9 cellular contexts compared by ENCODE assay signal in the genomic region with DNA sequence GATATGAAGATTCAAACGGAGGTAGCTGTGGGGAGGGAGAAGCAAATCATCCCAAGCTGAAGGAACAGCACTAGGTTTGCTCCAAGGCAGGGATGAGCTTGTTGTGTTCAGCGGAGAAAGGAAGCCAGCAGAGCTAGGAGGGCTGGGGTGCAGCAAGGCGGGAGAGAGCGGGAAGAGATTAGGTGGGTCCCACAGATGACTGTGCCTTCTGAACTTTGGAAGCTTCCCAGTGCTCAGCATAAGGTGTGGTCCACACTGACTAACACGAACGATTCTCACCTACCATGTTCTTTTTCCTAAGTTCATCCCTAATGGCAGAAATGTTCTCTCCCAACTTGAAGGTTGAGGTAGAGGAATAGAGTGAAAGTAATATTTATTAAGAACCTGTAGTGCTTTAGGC. TPM values are rescaled to one million over a fixed set of nuclear protein-coding genes. Genes with fewer than 3 reads are reported as not detected.
DNase-seq lines count a peak whose midpoint lies in the region; ATAC-seq and TF ChIP-seq lines count a peak whose summit lies in the region.
"Had no signal": no experiment of that assay in that cellular context is flagged by ENCODE, and none has a peak within 500 bp of the region (broad histone marks: within the 10 kb centered on the region; RNA-seq: fewer than 3 reads in every experiment).

No MANE protein-coding gene starts in this region.

- WGBS in sigmoid colon, 2 donors, result 62 to 75% methylated on average over 6 of the region's 6 CpGs

- TF ChIP-seq EP300 in sigmoid colon (IDR thresholded peaks at IDR 0.05), result no peak

- no peak overlapping the region for H3K27ac ChIP-seq in left ventricle myocardium inferior (replicated peaks)
- no peak overlapping the region for H3K27ac ChIP-seq in vagina
- peak overlapping the region in 1 of 4 donors; percentile 91 for H3K27ac ChIP-seq in sigmoid colon

- H3K27me3 Mint-ChIP-seq in activated naive CD8-positive, alpha-beta T cell treated with anti-CD3 and anti-CD28 coated beads for 36 hours, result peaks cover 5% of the 10 kb centered on the region
- peaks cover 3 to 22% (median 18%) of the 10 kb centered on the region in 3 donors for H3K27me3 Mint-ChIP-seq in immature natural killer cell (ENCODE audit: low read depth in 3 of 3)

- H3K9me3 Mint-ChIP-seq in activated naive CD8-positive, alpha-beta T cell treated with anti-CD3 and anti-CD28 coated beads for 36 hours, result no peaks in the 10 kb centered on the region
- H3K9me3 Mint-ChIP-seq in immature natural killer cell, result no peaks in the 10 kb centered on the region

- no peak for DNase-seq in left ventricle myocardium inferior
- DNase-seq in Right ventricle myocardium superior, result no peak
- DNase-seq in activated naive CD8-positive, alpha-beta T cell treated with anti-CD3 and anti-CD28 coated beads for 36 hours, result no peak
- no peak for DNase-seq in immature natural killer cell
- DNase-seq in vagina (ENCODE audit: extremely low spot score in 2 of 2), result no peak
- no peak for DNase-seq in amniotic stem cell (lab: John Stamatoyannopoulos, UW)
- DNase-seq in sigmoid colon, result no peak
- DNase-seq: substantia nigra had no signal

- H3K4me3 ChIP-seq in left ventricle myocardium inferior (peak overlapping the region; percentile 97), vagina (peak overlapping the region; percentile 63 to 78), sigmoid colon (peak overlapping the region in 2 of 4 donors; percentile 88 to 93)

- ATAC-seq in Right ventricle myocardium superior (ENCODE audit: poor library complexity), result no peak
- no peak for ATAC-seq in GM18868 (IDR thresholded peaks at IDR 0.05; ENCODE audit: unreplicated experiment)

- intact Hi-C loops in left ventricle myocardium inferior (cut with micrococcal nuclease), result no loop called here
- intact Hi-C loops in Right ventricle myocardium superior (cut with DNase I), result no loop called here
- intact Hi-C loops in vagina (cut with DNase I), result no loop called here
- intact Hi-C loops in sigmoid colon (cut with DNase I), result loop anchor here (5.0 to 10.0 kb wide), 2 partner anchors 242 to 365 kb away; no protein-coding TSS in a partner anchor

- H3K27me3 ChIP-seq in left ventricle myocardium inferior (ENCODE audit: low read depth), result no peaks in the 10 kb centered on the region
- H3K27me3 ChIP-seq in vagina, result no peaks in the 10 kb centered on the region
- peaks cover 0 to under 1% (median 0%) of the 10 kb centered on the region in 3 donors for H3K27me3 ChIP-seq in sigmoid colon

- H3K9me3 ChIP-seq in left ventricle myocardium inferior (replicated peaks), result no peaks in the 10 kb centered on the region
- no peaks in the 10 kb centered on the region for H3K9me3 ChIP-seq in vagina
- H3K9me3 ChIP-seq in sigmoid colon, result no peaks in the 10 kb centered on the region

- no peak for TF ChIP-seq CTCF in left ventricle myocardium inferior (IDR thresholded peaks at IDR 0.05; ENCODE audit: borderline replicate concordance)
- TF ChIP-seq CTCF in vagina (IDR thresholded peaks at IDR 0.05), result no peak
- no peak for TF ChIP-seq CTCF in sigmoid colon (IDR thresholded peaks at IDR 0.05)

- peaks cover 25% of the 10 kb centered on the region for H3K4me1 Mint-ChIP-seq in activated naive CD8-positive, alpha-beta T cell treated with anti-CD3 and anti-CD28 coated beads for 36 hours
- H3K4me1 Mint-ChIP-seq in immature natural killer cell, result peaks cover 25 to 30% of the 10 kb centered on the region in 2 donors

- H3K4me1 ChIP-seq in left ventricle myocardium inferior (peaks cover 16% of the 10 kb centered on the region), vagina (peaks cover 20% of the 10 kb centered on the region), sigmoid colon (peaks cover 0 to 17% (median 13%) of the 10 kb centered on the region in 4 donors)

- no peak overlapping the region for H3K27ac Mint-ChIP-seq in activated naive CD8-positive, alpha-beta T cell treated with anti-CD3 and anti-CD28 coated beads for 36 hours
- H3K27ac Mint-ChIP-seq in immature natural killer cell, result peak overlapping the region in 2 of 6 donors; percentile 6 to 78

- H3K36me3 ChIP-seq in left ventricle myocardium inferior, result no peaks in the 10 kb centered on the region
- H3K36me3 ChIP-seq in vagina, result peaks cover 0 to 28% of the 10 kb centered on the region in 2 donors
- peaks cover 0 to 19% (median 8%) of the 10 kb centered on the region in 4 donors for H3K36me3 ChIP-seq in sigmoid colon

- TF ChIP-seq POLR2A in vagina (IDR thresholded peaks at IDR 0.05) (no peak), sigmoid colon (IDR thresholded peaks at IDR 0.05) (no peak)

- peaks cover 22% of the 10 kb centered on the region for H3K36me3 Mint-ChIP-seq in activated naive CD8-positive, alpha-beta T cell treated with anti-CD3 and anti-CD28 coated beads for 36 hours
- peaks cover 5 to 18% (median 15%) of the 10 kb centered on the region in 3 donors for H3K36me3 Mint-ChIP-seq in immature natural killer cell

- peak overlapping the region; percentile 95 for H3K4me3 Mint-ChIP-seq in activated naive CD8-positive, alpha-beta T cell treated with anti-CD3 and anti-CD28 coated beads for 36 hours
- peak overlapping the region; percentile 88 to 92 (median 90) for H3K4me3 Mint-ChIP-seq in immature natural killer cell

RNA-seq across cellular contexts. Expression of gene RAE1, which starts 1.2 kb away (rescaled TPM):
- 15.3 TPM for total RNA-seq in left ventricle myocardium inferior
- 13.2 TPM for total RNA-seq in Right ventricle myocardium superior
- 10 to 100 TPM; 59.0 to 60.0 TPM for total RNA-seq in activated naive CD8-positive, alpha-beta T cell treated with anti-CD3 and anti-CD28 coated beads for 36 hours
- 10 to 100 TPM; 35.7 to 54.5 (median 40.3) TPM for polyA plus RNA-seq in immature natural killer cell
- total RNA-seq in vagina, result 21.1 TPM
- 10 to 100 TPM; 13.6 to 20.9 (median 17.1) TPM for total RNA-seq in sigmoid colon
- polyA plus RNA-seq in sigmoid colon, result 10 to 100 TPM; 13.8 to 18.3 (median 16.4) TPM

RNA-seq across cellular contexts. Expression of gene SPO11, which starts 22.7 kb away (rescaled TPM):
- not detected for total RNA-seq in left ventricle myocardium inferior
- total RNA-seq in Right ventricle myocardium superior, result not detected
- total RNA-seq in activated naive CD8-positive, alpha-beta T cell treated with anti-CD3 and anti-CD28 coated beads for 36 hours, result not detected
- polyA plus RNA-seq in immature natural killer cell, result not detected
- not detected for total RNA-seq in vagina
- total RNA-seq in sigmoid colon, result not detected
- polyA plus RNA-seq in sigmoid colon, result not detected

RNA-seq across cellular contexts. Expression of gene RBM38, which starts 38.9 kb away (rescaled TPM):
- total RNA-seq in left ventricle myocardium inferior (75.5 TPM), Right ventricle myocardium superior (91.5 TPM), vagina (24.8 TPM), sigmoid colon (10 to 100 TPM; 48.5 to 94.2 (median 78.8) TPM)
- 100 to 1,000 TPM; 142 to 144 TPM for total RNA-seq in activated naive CD8-positive, alpha-beta T cell treated with anti-CD3 and anti-CD28 coated beads for 36 hours
- polyA plus RNA-seq in immature natural killer cell (10 to 100 TPM; 43.6 to 89.1 (median 80.4) TPM), sigmoid colon (10 to 100 TPM; 31.4 to 59.9 (median 34.8) TPM)
